Comparison of ENCODE assay signal across 9 cellular contexts in genomic region chr11:1870326-1870696, GRCh38. TPM values are rescaled to one million over a fixed set of nuclear protein-coding genes. Genes with fewer than 3 reads are reported as not detected.
DNase-seq lines count a peak whose midpoint lies in the region; ATAC-seq and TF ChIP-seq lines count a peak whose summit lies in the region.
"Had no signal": no experiment of that assay in that cellular context is flagged by ENCODE, and none has a peak within 500 bp of the region (broad histone marks: within the 10 kb centered on the region; RNA-seq: fewer than 3 reads in every experiment).

No MANE protein-coding gene starts in this region.

- no peaks in the 10 kb centered on the region for H3K27me3 Mint-ChIP-seq in activated T-helper 17 cell treated with anti-CD3 and anti-CD28 coated beads, Interleukin-2, amount 50 U/mL, for 72 hours

- peak overlapping the region; percentile 67 for H3K27ac Mint-ChIP-seq in activated T-helper 17 cell treated with anti-CD3 and anti-CD28 coated beads, Interleukin-2, amount 50 U/mL, for 72 hours
- H3K27ac Mint-ChIP-seq in stimulated activated effector memory CD8-positive, alpha-beta T cell treated with anti-CD3 and anti-CD28 coated beads, Interleukin-12 subunit alpha, Interleukin-12 subunit beta, amount 100 ng/mL, for 72 hours: peak overlapping the region; percentile 93

- TF ChIP-seq CTCF in thyroid gland (IDR thresholded peaks at IDR 0.05): no peak

- ATAC-seq in activated T-helper 17 cell treated with anti-CD3 and anti-CD28 coated beads, Interleukin-2, amount 50 U/mL, for 72 hours (replicated peaks): no peak
- ATAC-seq in Right ventricle myocardium superior (ENCODE audit: poor library complexity) (no peak), HG02840 (IDR thresholded peaks at IDR 0.05; ENCODE audit: low FRiP score, unreplicated experiment) (no peak)
- peak; percentile 1 for ATAC-seq in stimulated activated effector memory CD8-positive, alpha-beta T cell treated with anti-CD3 and anti-CD28 coated beads, Interleukin-12 subunit alpha, Interleukin-12 subunit beta, amount 100 ng/mL, for 72 hours

- 61 to 79% methylated on average over 8 to 11 of the region's 12 CpGs for WGBS in thyroid gland, 2 donors

- no peaks in the 10 kb centered on the region for H3K9me3 Mint-ChIP-seq in activated T-helper 17 cell treated with anti-CD3 and anti-CD28 coated beads, Interleukin-2, amount 50 U/mL, for 72 hours
- H3K9me3 Mint-ChIP-seq in stimulated activated effector memory CD8-positive, alpha-beta T cell treated with anti-CD3 and anti-CD28 coated beads, Interleukin-12 subunit alpha, Interleukin-12 subunit beta, amount 100 ng/mL, for 72 hours: no peaks in the 10 kb centered on the region

- H3K4me1 Mint-ChIP-seq in activated T-helper 17 cell treated with anti-CD3 and anti-CD28 coated beads, Interleukin-2, amount 50 U/mL, for 72 hours: peaks cover 28% of the 10 kb centered on the region
- H3K4me1 Mint-ChIP-seq in stimulated activated effector memory CD8-positive, alpha-beta T cell treated with anti-CD3 and anti-CD28 coated beads, Interleukin-12 subunit alpha, Interleukin-12 subunit beta, amount 100 ng/mL, for 72 hours: peaks cover 71% of the 10 kb centered on the region

- no peaks in the 10 kb centered on the region for H3K9me3 ChIP-seq in thyroid gland

- intact Hi-C loops in Right ventricle myocardium superior (cut with DNase I) (no loop called here), thyroid gland (cut with DNase I) (no loop called here)

- TF ChIP-seq POLR2A in thyroid gland (IDR thresholded peaks at IDR 0.05): no peak

- peaks cover 0 to 2% of the 10 kb centered on the region in 2 donors for H3K4me1 ChIP-seq in thyroid gland

- no peak overlapping the region for H3K4me3 ChIP-seq in thyroid gland (replicated peaks in 1 of 3)

- H3K36me3 Mint-ChIP-seq in activated T-helper 17 cell treated with anti-CD3 and anti-CD28 coated beads, Interleukin-2, amount 50 U/mL, for 72 hours (ENCODE audit: low read depth): peaks cover 32% of the 10 kb centered on the region
- H3K36me3 Mint-ChIP-seq in stimulated activated effector memory CD8-positive, alpha-beta T cell treated with anti-CD3 and anti-CD28 coated beads, Interleukin-12 subunit alpha, Interleukin-12 subunit beta, amount 100 ng/mL, for 72 hours: peaks cover 89% of the 10 kb centered on the region

- DNase-seq in Right ventricle myocardium superior (peak; percentile 41), thyroid gland (no peak)
- no peak for DNase-seq in stimulated activated effector memory CD8-positive, alpha-beta T cell treated with anti-CD3 and anti-CD28 coated beads, Interleukin-12 subunit alpha, Interleukin-12 subunit beta, amount 100 ng/mL, for 72 hours (ENCODE audit: low spot score in 2 of 2)
- DNase-seq: brain microvascular endothelial cell, GDM1, NCI-H187 had no signal

- no peaks in the 10 kb centered on the region for H3K27me3 ChIP-seq in thyroid gland

- peak overlapping the region; percentile 60 for H3K4me3 Mint-ChIP-seq in activated T-helper 17 cell treated with anti-CD3 and anti-CD28 coated beads, Interleukin-2, amount 50 U/mL, for 72 hours
- H3K4me3 Mint-ChIP-seq in stimulated activated effector memory CD8-positive, alpha-beta T cell treated with anti-CD3 and anti-CD28 coated beads, Interleukin-12 subunit alpha, Interleukin-12 subunit beta, amount 100 ng/mL, for 72 hours: peak overlapping the region; percentile 69

- no peaks in the 10 kb centered on the region for H3K36me3 ChIP-seq in thyroid gland
- H3K36me3 ChIP-seq: brain microvascular endothelial cell had no signal

- no peak overlapping the region for H3K27ac ChIP-seq in thyroid gland
- H3K27ac ChIP-seq: brain microvascular endothelial cell had no signal

RNA-seq across cellular contexts. Expression of gene LSP1, which starts 17.4 kb away (rescaled TPM):
- 100 to 1,000 TPM; 328 to 423 TPM for total RNA-seq in activated T-helper 17 cell treated with anti-CD3 and anti-CD28 coated beads, Interleukin-2, amount 50 U/mL, for 72 hours
- total RNA-seq in Right ventricle myocardium superior (23.0 TPM), thyroid gland (10 to 100 TPM in 2 of 4 donors, 1 to 10 TPM in 2; 6.7 to 26.1 (median 10.5) TPM)

RNA-seq across cellular contexts. Expression of gene PRR33, which starts 21.4 kb away (rescaled TPM):
- total RNA-seq in activated T-helper 17 cell treated with anti-CD3 and anti-CD28 coated beads, Interleukin-2, amount 50 U/mL, for 72 hours: under 1 TPM in 1 of 2 donors, not detected in 1; 0.11 TPM
- total RNA-seq in Right ventricle myocardium superior: 5.8 TPM
- total RNA-seq in thyroid gland: not detected
- total RNA-seq: frontal cortex had no signal

RNA-seq across cellular contexts. Expression of gene TNNI2, which starts 31.5 kb away (rescaled TPM):
- total RNA-seq in activated T-helper 17 cell treated with anti-CD3 and anti-CD28 coated beads, Interleukin-2, amount 50 U/mL, for 72 hours: not detected
- total RNA-seq in Right ventricle myocardium superior (not detected), thyroid gland (not detected)
- total RNA-seq: frontal cortex had no signal

RNA-seq across cellular contexts. Expression of gene SYT8, which starts 35.5 kb away (rescaled TPM):
- not detected for total RNA-seq in activated T-helper 17 cell treated with anti-CD3 and anti-CD28 coated beads, Interleukin-2, amount 50 U/mL, for 72 hours
- total RNA-seq in Right ventricle myocardium superior (not detected), thyroid gland (not detected)
- total RNA-seq: frontal cortex had no signal

RNA-seq across cellular contexts. Expression of gene TNNT3, which starts 49.2 kb away (rescaled TPM):
- total RNA-seq in activated T-helper 17 cell treated with anti-CD3 and anti-CD28 coated beads, Interleukin-2, amount 50 U/mL, for 72 hours: 10 to 100 TPM in 1 of 2 donors, 1 to 10 TPM in 1; 2.1 to 26.2 TPM
- total RNA-seq in Right ventricle myocardium superior: 35.7 TPM
- 1 to 10 TPM in 3 of 4 donors, not detected in 1; 1.7 to 4.1 (median 2.6) TPM for total RNA-seq in thyroid gland
- total RNA-seq: frontal cortex had no signal

Comparison
In these comparisons a context has a peak if more than half of its experiments do, and no peak if none do; other contexts are left out.
1. RNA of gene LSP1, which starts 17.4 kb away (total RNA-seq): 328 to 423 TPM in activated T-helper 17 cell treated with anti-CD3 and anti-CD28 coated beads, Interleukin-2, amount 50 U/mL, for 72 hours; 23.0 TPM in Right ventricle myocardium superior (single experiment) and 6.7 to 26.1 TPM in thyroid gland; every median in the first group is over 10 times any median in the second.